ENCODE assay signal across 28 cellular contexts in genomic region chr21:35338281-35338680, GRCh38.
"Had no signal": no experiment of that assay in that cellular context is flagged by ENCODE, and none has a peak within 500 bp of the region (broad histone marks: within the 10 kb centered on the region; RNA-seq: fewer than 3 reads in every experiment).

No MANE protein-coding gene starts in this region.

- H3K27ac Mint-ChIP-seq: activated CD8-positive, alpha-beta T cell treated with anti-CD3 and anti-CD28 coated beads for 36 hours; activated naive CD4-positive, alpha-beta T cell treated with anti-CD3 and anti-CD28 coated beads, Interleukin-2, amount 50 U/mL, for 72 hours; activated naive CD8-positive, alpha-beta T cell treated with anti-CD3 and anti-CD28 coated beads, Interleukin-2, amount 10 ng/mL, durations not matched to agents 7 days and 5 days; activated T-helper 17 cell treated with anti-CD3 and anti-CD28 coated beads, Interleukin-2, amount 50 U/mL, for 72 hours; dendritic cell treated with granulocyte-macrophage colony-stimulating factor and Interleukin-4, amounts not matched to agents 40 ng/mL and 50 ng/mL, for 4 days; effector memory CD8-positive, alpha-beta T cell; T-helper 17 cell; T-helper 2 cell treated with Interferon-gamma antibody and Interleukin-4, amounts not matched to agents 5 μg/mL and 100 μg/mL, for 36 hours had no signal

- DNase-seq: activated CD4-positive, alpha-beta T cell treated with anti-CD3 and anti-CD28 coated beads for 48 hours; activated CD4-positive, CD25-positive, alpha-beta regulatory T cell; activated CD8-positive, alpha-beta memory T cell treated with anti-CD3 and anti-CD28 coated beads for 24 hours; activated CD8-positive, alpha-beta T cell treated with anti-CD3 and anti-CD28 coated beads for 36 hours; activated effector memory CD4-positive, alpha-beta T cell treated with Interleukin-2 at 50 U/mL for 16 hours; activated gamma-delta T cell treated with Interleukin-2 at 50 U/mL for 16 hours; activated naive CD4-positive, alpha-beta T cell treated with Interleukin-2 at 50 U/mL for 16 hours; activated naive CD8-positive, alpha-beta T cell treated with anti-CD3 and anti-CD28 coated beads, Interleukin-2, amount 10 ng/mL, durations not matched to agents 7 days and 5 days; activated T-cell treated with anti-CD3 and anti-CD28 coated beads, Interleukin-2, amount 50 U/mL, for 4 hours; amniotic stem cell; anterior cingulate cortex; brain microvascular endothelial cell; dorsolateral prefrontal cortex; effector CD4-positive, alpha-beta T cell; effector memory CD8-positive, alpha-beta T cell; erythroblast; foreskin fibroblast; head of caudate nucleus; T-helper 1 cell; T-helper 17 cell; T1000 had no signal

- H3K27me3 Mint-ChIP-seq: activated naive CD8-positive, alpha-beta T cell treated with anti-CD3 and anti-CD28 coated beads, Interleukin-2, amount 10 ng/mL, durations not matched to agents 7 days and 5 days; activated T-helper 17 cell treated with anti-CD3 and anti-CD28 coated beads, Interleukin-2, amount 50 U/mL, for 72 hours had no signal

- H3K27ac ChIP-seq: brain microvascular endothelial cell, coronary artery, dorsolateral prefrontal cortex, esophagus muscularis mucosa had no signal

- H3K4me1 ChIP-seq: esophagus muscularis mucosa had no signal

- H3K4me3 Mint-ChIP-seq: activated CD8-positive, alpha-beta T cell treated with anti-CD3 and anti-CD28 coated beads for 36 hours; activated naive CD8-positive, alpha-beta T cell treated with anti-CD3 and anti-CD28 coated beads, Interleukin-2, amount 10 ng/mL, durations not matched to agents 7 days and 5 days; activated T-cell treated with anti-CD3 and anti-CD28 coated beads, Interleukin-2, amount 50 U/mL, for 4 hours; activated T-helper 17 cell treated with anti-CD3 and anti-CD28 coated beads, Interleukin-2, amount 50 U/mL, for 72 hours; central memory CD8-positive, alpha-beta T cell; dendritic cell treated with granulocyte-macrophage colony-stimulating factor and Interleukin-4, amounts not matched to agents 40 ng/mL and 50 ng/mL, for 4 days; effector memory CD8-positive, alpha-beta T cell; T-helper 17 cell; T-helper 2 cell treated with Interferon-gamma antibody and Interleukin-4, amounts not matched to agents 5 μg/mL and 100 μg/mL, for 36 hours had no signal

- H3K4me3 ChIP-seq: coronary artery, dorsolateral prefrontal cortex, esophagus muscularis mucosa had no signal

- H3K36me3 ChIP-seq: brain microvascular endothelial cell, esophagus muscularis mucosa had no signal

- H3K27me3 ChIP-seq: brain microvascular endothelial cell had no signal

- H3K9me3 Mint-ChIP-seq: activated T-cell treated with anti-CD3 and anti-CD28 coated beads, Interleukin-2, amount 50 U/mL, for 4 hours; central memory CD8-positive, alpha-beta T cell; dendritic cell treated with granulocyte-macrophage colony-stimulating factor and Interleukin-4, amounts not matched to agents 40 ng/mL and 50 ng/mL, for 4 days had no signal

- H3K36me3 Mint-ChIP-seq: activated naive CD8-positive, alpha-beta T cell treated with anti-CD3 and anti-CD28 coated beads, Interleukin-2, amount 10 ng/mL, durations not matched to agents 7 days and 5 days had no signal

- H3K9me3 ChIP-seq: esophagus muscularis mucosa had no signal
